8 cellular contexts compared by ENCODE assay signal in genomic region chr19:4403005-4403761, GRCh38. TPM values are rescaled to one million over a fixed set of nuclear protein-coding genes. Genes with fewer than 3 reads are reported as not detected.
DNase-seq lines count a peak whose midpoint lies in the region; ATAC-seq and TF ChIP-seq lines count a peak whose summit lies in the region.

No MANE protein-coding gene starts in this region.

- BruUV-seq in Panc1 (replicated peaks; lab: Mats Ljungman, UMichigan): no TSS peak

- peak overlapping the region; percentile 61 for H3K9ac ChIP-seq in rectal smooth muscle tissue (ENCODE audit: low read length)

- H3K4me3 ChIP-seq in GM12875 (ENCODE audit: low read depth, low read length): peak overlapping the region; percentile 89
- H3K4me3 ChIP-seq in Panc1 (ENCODE audit: low read depth in 2 of 2, low read length in 2 of 2): peak overlapping the region; percentile 84 to 86
- H3K4me3 ChIP-seq in esophagus squamous epithelium: peak overlapping the region; percentile 69 to 98 (median 90)
- H3K4me3 ChIP-seq in rectal smooth muscle tissue (ENCODE audit: low read length): peak overlapping the region; percentile 90

- POLR2A ChIA-PET in Panc1 (lab: Charles Lee): no interaction called here

- in situ Hi-C loops in Panc1 (cut with HindIII; ENCODE audit: low pct_unique_long_range_greater_than_20kb, low sequenced_read_pairs): no loop called here

- TF ChIP-seq POLR2A in esophagus squamous epithelium (IDR thresholded peaks at IDR 0.05): no peak

- intact Hi-C loops in Panc1 (cut with micrococcal nuclease; ENCODE audit: unreplicated experiment): loop anchor here (5.0 kb wide), 1 partner anchor 36 kb away; no protein-coding TSS in a partner anchor
- intact Hi-C loops in esophagus squamous epithelium (cut with DNase I): no loop called here

- H3K27me3 ChIP-seq in Panc1 (ENCODE audit: control insufficient read depth, insufficient read depth, low read length): no peaks in the 10 kb centered on the region
- H3K27me3 ChIP-seq in esophagus squamous epithelium: no peaks in the 10 kb centered on the region
- H3K27me3 ChIP-seq in rectal smooth muscle tissue (ENCODE audit: control insufficient read depth, insufficient read depth, low read length): no peaks in the 10 kb centered on the region

- H3K9me3 ChIP-seq in Panc1 (ENCODE audit: control insufficient read depth, insufficient read depth, low read depth, low read length) (no peaks in the 10 kb centered on the region), esophagus squamous epithelium (no peaks in the 10 kb centered on the region)

- ATAC-seq in Panc1 (no peak), HG03565 (IDR thresholded peaks at IDR 0.05; ENCODE audit: unreplicated experiment) (no peak)

- CTCF ChIA-PET in Panc1 (lab: Charles Lee): no interaction called here

- peak overlapping the region; percentile 79 for H3K27ac ChIP-seq in Panc1 (ENCODE audit: low read length)
- H3K27ac ChIP-seq in esophagus squamous epithelium: peak overlapping the region; percentile 85 to 99 (median 95)
- no peak overlapping the region for H3K27ac ChIP-seq in rectal smooth muscle tissue (ENCODE audit: low read depth, low read length)

- TF ChIP-seq CTCF in GM12875 (IDR thresholded peaks at IDR 0.05; ENCODE audit: borderline replicate concordance, insufficient read depth, low read depth, low read length): no peak
- TF ChIP-seq CTCF in Panc1 (IDR thresholded peaks at IDR 0.05): no peak
- no peak for TF ChIP-seq CTCF in esophagus squamous epithelium (IDR thresholded peaks at IDR 0.05)

- peaks cover 2% of the 10 kb centered on the region; the same call in 1 of the 2 replicates for H3K36me3 ChIP-seq in Panc1 (ENCODE audit: control insufficient read depth, insufficient read depth, low read length)
- H3K36me3 ChIP-seq in esophagus squamous epithelium: peaks cover 0 to 8% (median 0%) of the 10 kb centered on the region in 3 donors
- H3K36me3 ChIP-seq in rectal smooth muscle tissue (ENCODE audit: control insufficient read depth, insufficient read depth, low read length): no peaks in the 10 kb centered on the region

- peaks cover 10% of the 10 kb centered on the region for H3K4me1 ChIP-seq in Panc1 (ENCODE audit: control insufficient read depth, insufficient read depth, low read length)
- H3K4me1 ChIP-seq in esophagus squamous epithelium: peaks cover 22 to 48% (median 29%) of the 10 kb centered on the region in 3 donors
- H3K4me1 ChIP-seq in rectal smooth muscle tissue (ENCODE audit: control insufficient read depth, insufficient read depth, low read length): peaks cover 11% of the 10 kb centered on the region

- 6 to 20% methylated on average over 11 to 18 of the region's 32 CpGs for WGBS in esophagus squamous epithelium, 2 donors

- DNase-seq in Panc1 (ENCODE audit: low read depth, low spot score) (no peak), esophagus squamous epithelium (lab: John Stamatoyannopoulos, UW) (no peak), NCI-H524 treated with DMSO at 0.1 percent for 48 hours (lab: John Stamatoyannopoulos, UW) (no peak), Ammon's horn (ENCODE audit: low spot score) (no peak), NCI-H2029 (lab: John Stamatoyannopoulos, UW) (no peak)

RNA-seq across cellular contexts. Expression of gene CHAF1A, which starts 0.7 kb away (rescaled TPM):
- total RNA-seq in Panc1 (2021; ENCODE audit: unreplicated experiment) (45.4 TPM), esophagus squamous epithelium (10 to 100 TPM in 3 of 4 donors, 1 to 10 TPM in 1; 7.6 to 20.9 (median 11.9) TPM)
- 23.8 TPM for polyA plus RNA-seq in Panc1 (2012; ENCODE audit: insufficient read length)

RNA-seq across cellular contexts. Expression of gene SH3GL1, which starts 2.8 kb away (rescaled TPM):
- 57.1 TPM for total RNA-seq in Panc1 (2021; ENCODE audit: unreplicated experiment)
- polyA plus RNA-seq in Panc1 (2012; ENCODE audit: insufficient read length): 72.4 TPM
- 100 to 1,000 TPM in 2 of 4 donors, 10 to 100 TPM in 2; 67.4 to 131 (median 91.2) TPM for total RNA-seq in esophagus squamous epithelium

RNA-seq across cellular contexts. Expression of gene UBXN6, which starts 54.4 kb away (rescaled TPM):
- total RNA-seq in Panc1 (2021; ENCODE audit: unreplicated experiment) (55.6 TPM), esophagus squamous epithelium (10 to 100 TPM; 40.7 to 72.9 (median 50.8) TPM)
- polyA plus RNA-seq in Panc1 (2012; ENCODE audit: insufficient read length): 76.3 TPM

RNA-seq across cellular contexts. Expression of gene MPND, which starts 59.8 kb away (rescaled TPM):
- total RNA-seq in Panc1 (2021; ENCODE audit: unreplicated experiment): 22.9 TPM
- 44.9 TPM for polyA plus RNA-seq in Panc1 (2012; ENCODE audit: insufficient read length)
- total RNA-seq in esophagus squamous epithelium: 10 to 100 TPM in 1 of 4 donors, 1 to 10 TPM in 3; 2.5 to 11.1 (median 6.5) TPM
